Comparison of ENCODE assay signal across 8 cellular contexts in genomic region chr18:46097378-46097852, GRCh38. TPM values are rescaled to one million over a fixed set of nuclear protein-coding genes. Genes with fewer than 3 reads are reported as not detected.
DNase-seq lines count a peak whose midpoint lies in the region; ATAC-seq, FAIRE-seq and TF ChIP-seq lines count a peak whose summit lies in the region.

No MANE protein-coding gene starts in this region.

- H3K4me2 ChIP-seq in BLaER1 treated with 17β-estradiol and CSF1 and Interleukin-3, amounts not matched to agents 10 nM and 100 nM, result peak overlapping the region; percentile 72 to 95 (median 87)
- H3K4me2 ChIP-seq in keratinocyte (ENCODE audit: control insufficient read depth, extremely low read depth, insufficient read depth, low read depth, low read length), result peak overlapping the region; percentile 97

- peak overlapping the region; percentile 86 to 95 (median 91) for H3K9ac ChIP-seq in BLaER1 treated with 17β-estradiol and CSF1 and Interleukin-3, amounts not matched to agents 10 nM and 100 nM
- H3K9ac ChIP-seq in keratinocyte (ENCODE audit: control insufficient read depth, extremely low read depth, insufficient read depth, low read length) (peak overlapping the region; percentile 98), subcutaneous abdominal adipose tissue (ENCODE audit: low read length in 5 of 5) (peak overlapping the region; percentile 82 to 98 (median 93))

- H4K20me1 ChIP-seq in BLaER1 treated with 17β-estradiol and CSF1 and Interleukin-3, amounts not matched to agents 10 nM and 100 nM, result peaks cover 23 to 53% (median 41%) of the 10 kb centered on the region in 11 experiments; a peak in 21 of 22 replicates
- H4K20me1 ChIP-seq in keratinocyte (ENCODE audit: control insufficient read depth, extremely low read depth, insufficient read depth, low read length), result no peaks in the 10 kb centered on the region

- H3K36me3 ChIP-seq in BLaER1 treated with 17β-estradiol and CSF1 and Interleukin-3, amounts not matched to agents 10 nM and 100 nM, result peaks cover 32 to 43% (median 38%) of the 10 kb centered on the region in 11 experiments
- H3K36me3 ChIP-seq in adrenal gland (replicated peaks in 1 of 2) (peaks cover 0 to 24% of the 10 kb centered on the region in 2 donors), keratinocyte (ENCODE audit: control insufficient read depth in 2 of 2, extremely low read depth in 1 of 2, insufficient read depth in 2 of 2, low read length in 2 of 2) (peaks cover 4 to 11% of the 10 kb centered on the region in 2 experiments), subcutaneous abdominal adipose tissue (ENCODE audit: control insufficient read depth in 5 of 5, insufficient read depth in 5 of 5, low read length in 5 of 5) (peaks cover 5 to 21% (median 10%) of the 10 kb centered on the region in 5 donors)

- H3K79me2 ChIP-seq in keratinocyte (ENCODE audit: control insufficient read depth, insufficient read depth, low read length), result peaks cover 55% of the 10 kb centered on the region

- peak overlapping the region; percentile 71 to 98 (median 87) for H3K4me3 ChIP-seq in BLaER1 treated with 17β-estradiol and CSF1 and Interleukin-3, amounts not matched to agents 10 nM and 100 nM
- H3K4me3 ChIP-seq in adrenal gland, result peak overlapping the region; percentile 32 to 100 (median 91)
- peak overlapping the region; percentile 72 to 99 (median 97) for H3K4me3 ChIP-seq in keratinocyte (ENCODE audit: control insufficient read depth in 2 of 3, extremely low read depth in 1 of 3, insufficient read depth in 2 of 3, low read depth in 1 of 3, low read length in 3 of 3)
- H3K4me3 ChIP-seq in subcutaneous abdominal adipose tissue (ENCODE audit: low read depth in 1 of 5, low read length in 5 of 5), result peak overlapping the region; percentile 79 to 100 (median 99)

- no peaks in the 10 kb centered on the region for H3K27me3 ChIP-seq in BLaER1 treated with 17β-estradiol and CSF1 and Interleukin-3, amounts not matched to agents 10 nM and 100 nM
- H3K27me3 ChIP-seq in adrenal gland (no peaks in the 10 kb centered on the region), keratinocyte (ENCODE audit: control insufficient read depth, extremely low read depth, insufficient read depth, low read length) (no peaks in the 10 kb centered on the region), subcutaneous abdominal adipose tissue (ENCODE audit: control insufficient read depth in 5 of 5, insufficient read depth in 4 of 5, low read length in 5 of 5) (no peaks in the 10 kb centered on the region)

- DNase-seq in adrenal gland, result peak in 1 of 7 donors; percentile 48
- no peak for DNase-seq in keratinocyte (ENCODE audit: low read depth, low spot score)
- DNase-seq in stimulated activated CD4-positive, alpha-beta T cell treated with anti-CD3 and anti-CD28 coated beads, Interleukin-4, amount 100 ng/mL, for 24 hours, result no peak
- no peak for DNase-seq in retina

- H3K9me3 ChIP-seq in BLaER1 treated with 17β-estradiol and CSF1 and Interleukin-3, amounts not matched to agents 10 nM and 100 nM (replicated peaks in 1 of 11), result no peaks in the 10 kb centered on the region
- H3K9me3 ChIP-seq in adrenal gland (replicated peaks in 1 of 3) (no peaks in the 10 kb centered on the region), keratinocyte (ENCODE audit: control insufficient read depth, low read depth, low read length) (no peaks in the 10 kb centered on the region), subcutaneous abdominal adipose tissue (ENCODE audit: control insufficient read depth in 5 of 5, low read length in 5 of 5) (no peaks in the 10 kb centered on the region)

- peak; percentile 9 for ATAC-seq in GM21360 (IDR thresholded peaks at IDR 0.05; ENCODE audit: unreplicated experiment)
- peak; percentile 21 for ATAC-seq in HG03571 (IDR thresholded peaks at IDR 0.05; ENCODE audit: unreplicated experiment)

- TF ChIP-seq CTCF in adrenal gland (IDR thresholded peaks at IDR 0.05) (no peak), keratinocyte (optimal IDR thresholded peaks at IDR 0.05 in 1 of 3, IDR thresholded peaks at IDR 0.05 in 1 of 3, conservative IDR thresholded peaks at IDR 0.05 in 1 of 3; ENCODE audit: extremely low read depth in 1 of 3, insufficient read depth in 2 of 3, low read length in 3 of 3) (no peak)

- intact Hi-C loops in adrenal gland (cut with DNase I), result no loop called here

- FAIRE-seq in keratinocyte (lab: Jason Lieb, UNC), result no peak

- H2AFZ ChIP-seq in keratinocyte (ENCODE audit: control insufficient read depth, low read length), result peak overlapping the region; percentile 96

- dilution Hi-C loops in keratinocyte (cut with MboI; ENCODE audit: extremely low pct_ligation_motif_present, low sequenced_read_pairs), result no loop called here

- peak overlapping the region; percentile 71 to 92 (median 90) for H3K27ac ChIP-seq in BLaER1 treated with 17β-estradiol and CSF1 and Interleukin-3, amounts not matched to agents 10 nM and 100 nM
- H3K27ac ChIP-seq in adrenal gland (peak overlapping the region; percentile 45 to 95 (median 88)), keratinocyte (ENCODE audit: control insufficient read depth, insufficient read depth, low read length) (peak overlapping the region; percentile 92), subcutaneous abdominal adipose tissue (ENCODE audit: low read depth, low read length) (peak overlapping the region; percentile 92)

- WGBS in adrenal gland, 4 donors, result 0 to 1% (median 0%) methylated on average over 8 to 13 of the region's 13 CpGs

- H3K4me1 ChIP-seq in BLaER1 treated with 17β-estradiol and CSF1 and Interleukin-3, amounts not matched to agents 10 nM and 100 nM, result peaks cover 21 to 37% (median 31%) of the 10 kb centered on the region in 10 experiments; a peak in 19 of 20 replicates
- H3K4me1 ChIP-seq in adrenal gland (replicated peaks in 1 of 2) (peaks cover 19 to 43% of the 10 kb centered on the region in 2 donors), keratinocyte (ENCODE audit: control insufficient read depth, extremely low read depth, insufficient read depth, low read length) (peaks cover 10% of the 10 kb centered on the region), subcutaneous abdominal adipose tissue (ENCODE audit: control insufficient read depth in 5 of 5, insufficient read depth in 5 of 5, low read length in 5 of 5) (peaks cover 0 to 38% (median 26%) of the 10 kb centered on the region in 5 donors)

- no peak for TF ChIP-seq POLR2A in adrenal gland (IDR thresholded peaks at IDR 0.05)

- no peaks in the 10 kb centered on the region for H3K9me1 ChIP-seq in keratinocyte (ENCODE audit: control insufficient read depth, extremely low read depth, insufficient read depth, low read length)

RNA-seq across cellular contexts. Expression of gene ATP5F1A, which starts 0.7 kb away (rescaled TPM):
- 100 to 1,000 TPM; 597 to 783 (median 679) TPM for total RNA-seq in adrenal gland
- 100 to 1,000 TPM; 194 to 697 (median 252) TPM for polyA plus RNA-seq in adrenal gland
- 436 to 621 TPM (median 512 TPM) in 3 replicates for polyA plus RNA-seq in keratinocyte
- 295 TPM for polyA plus RNA-seq in keratinocyte (2011; ENCODE audit: low read depth)
- 509 and 540 TPM in 2 replicates for polyA plus RNA-seq in keratinocyte (2011; cell fraction: cytosol; rRNA removed)
- polyA plus RNA-seq in keratinocyte (2011; cell fraction: nucleus; rRNA removed), result 438 and 582 TPM in 2 replicates
- 282 and 369 TPM in 2 replicates for polyA plus RNA-seq in keratinocyte (2012; ENCODE audit: low replicate concordance)
- polyA minus RNA-seq in keratinocyte, result 310 to 695 TPM (median 626 TPM) in 3 replicates
- 576 TPM for polyA minus RNA-seq in keratinocyte (2011; cell fraction: cytosol; rRNA and poly(A)+ RNA removed)
- polyA minus RNA-seq in keratinocyte (2011; cell fraction: nucleus; rRNA and poly(A)+ RNA removed), result 152 and 249 TPM in 2 replicates

RNA-seq across cellular contexts. Expression of gene HAUS1, which starts 6.8 kb away (rescaled TPM):
- 10 to 100 TPM; 12.2 to 42.9 (median 14.6) TPM for total RNA-seq in adrenal gland
- 10 to 100 TPM; 14.9 to 19.7 (median 19.6) TPM for polyA plus RNA-seq in adrenal gland
- 15.6 to 39.7 TPM (median 39.5 TPM) in 3 replicates for polyA plus RNA-seq in keratinocyte
- polyA plus RNA-seq in keratinocyte (2011; ENCODE audit: low read depth), result 17.0 TPM
- 20.8 and 32.5 TPM in 2 replicates for polyA plus RNA-seq in keratinocyte (2011; cell fraction: cytosol; rRNA removed)
- polyA plus RNA-seq in keratinocyte (2011; cell fraction: nucleus; rRNA removed), result 11.6 and 12.3 TPM in 2 replicates
- polyA plus RNA-seq in keratinocyte (2012; ENCODE audit: low replicate concordance), result 6.6 and 19.4 TPM in 2 replicates
- polyA minus RNA-seq in keratinocyte, result 2.1 to 8.8 TPM (median 3.7 TPM) in 3 replicates
- 8.1 TPM for polyA minus RNA-seq in keratinocyte (2011; cell fraction: cytosol; rRNA and poly(A)+ RNA removed)
- polyA minus RNA-seq in keratinocyte (2011; cell fraction: nucleus; rRNA and poly(A)+ RNA removed), result 1.9 and 7.8 TPM in 2 replicates

RNA-seq across cellular contexts. Expression of gene PSTPIP2, which starts 25.4 kb away (rescaled TPM):
- total RNA-seq in adrenal gland, result 10 to 100 TPM in 2 of 8 donors, 1 to 10 TPM in 6; 5.3 to 17.8 (median 8.4) TPM
- polyA plus RNA-seq in adrenal gland, result 1 to 10 TPM; 6.6 to 9.1 (median 7.0) TPM
- 15.4 to 30.8 TPM (median 27.3 TPM) in 3 replicates for polyA plus RNA-seq in keratinocyte
- 40.5 TPM for polyA plus RNA-seq in keratinocyte (2011; ENCODE audit: low read depth)
- polyA plus RNA-seq in keratinocyte (2011; cell fraction: cytosol; rRNA removed), result 18.2 and 30.9 TPM in 2 replicates
- 22.3 and 24.0 TPM in 2 replicates for polyA plus RNA-seq in keratinocyte (2011; cell fraction: nucleus; rRNA removed)
- 12.7 and 20.7 TPM in 2 replicates for polyA plus RNA-seq in keratinocyte (2012; ENCODE audit: low replicate concordance)
- 13.2 to 21.0 TPM (median 18.3 TPM) in 3 replicates for polyA minus RNA-seq in keratinocyte
- polyA minus RNA-seq in keratinocyte (2011; cell fraction: cytosol; rRNA and poly(A)+ RNA removed), result 29.9 TPM
- 11.1 and 19.5 TPM in 2 replicates for polyA minus RNA-seq in keratinocyte (2011; cell fraction: nucleus; rRNA and poly(A)+ RNA removed)
